8 cellular contexts compared by ENCODE assay signal in genomic region chr6:33632603-33633039, GRCh38. TPM values are rescaled to one million over a fixed set of nuclear protein-coding genes. Genes with fewer than 3 reads are reported as not detected.
A peak's percentile ranks its signal among the peaks of the same experiment; 100 is the strongest.
DNase-seq lines count a peak whose midpoint lies in the region; TF ChIP-seq lines count a peak whose summit lies in the region.

No MANE protein-coding gene starts in this region.

- peaks cover 61% of the 10 kb centered on the region for H3K4me1 ChIP-seq in OCI-LY7 (ENCODE audit: insufficient read depth, low read length, poor library complexity, severe bottlenecking)
- H3K4me1 ChIP-seq in cardiac muscle cell (ENCODE audit: low read depth) = no peaks in the 10 kb centered on the region

- BruUV-seq in OCI-LY7 (replicated peaks; lab: Mats Ljungman, UMichigan) = no TSS peak

- H3K79me2 ChIP-seq in OCI-LY7 (ENCODE audit: insufficient read depth, low read depth, low read length) = peaks cover 90% of the 10 kb centered on the region

- H3K27ac ChIP-seq in 22Rv1 = peak overlapping the region; percentile 57
- H3K27ac ChIP-seq in OCI-LY7 (ENCODE audit: low read depth, low read length, poor library complexity, severe bottlenecking) = no peak overlapping the region
- H3K27ac ChIP-seq in cardiac muscle cell = no peak overlapping the region

- no peak overlapping the region for H3K4me3 ChIP-seq in OCI-LY7 (ENCODE audit: low read depth, low read length, poor library complexity, severe bottlenecking)
- H3K4me3 ChIP-seq in cardiac muscle cell = no peak overlapping the region

- peaks cover 8% of the 10 kb centered on the region for H3K27me3 ChIP-seq in cardiac muscle cell

- H3K4me2 ChIP-seq in OCI-LY7 (ENCODE audit: low read length) = peak overlapping the region; percentile 70

- DNase-seq in OCI-LY7 (ENCODE audit: low spot score) (peak; percentile 61), cardiac muscle cell (ENCODE audit: low read depth in 1 of 2, low spot score in 1 of 2) (peak; percentile 50 to 63), retina (peak; percentile 54), amniotic stem cell (lab: John Stamatoyannopoulos, UW) (no peak), putamen (ENCODE audit: low spot score) (no peak)
- peak; percentile 14 for DNase-seq in activated effector memory CD4-positive, alpha-beta T cell treated with Interleukin-2 at 50 U/mL for 16 hours

- CTCF ChIA-PET in OCI-LY7 (lab: Charles Lee; ENCODE audit: unreplicated experiment) = interaction anchor here (0.7 to 1.2 kb wide), 2 partner anchors 10 to 11 kb away, joined by 3 to 5 read pairs; partner anchors contain the start of gene ITPR3

- no peaks in the 10 kb centered on the region for H3K9me2 ChIP-seq in OCI-LY7 (ENCODE audit: insufficient read depth, low read length)

- POLR2A ChIA-PET in OCI-LY7 (lab: Charles Lee) = no interaction called here

- no peak overlapping the region for H2AFZ ChIP-seq in OCI-LY7 (ENCODE audit: low read length)

- peak; percentile 83 for TF ChIP-seq CTCF in 22Rv1 (IDR thresholded peaks at IDR 0.05)
- TF ChIP-seq CTCF in GM12873 (IDR thresholded peaks at IDR 0.05; ENCODE audit: insufficient read depth, low read depth, low read length, missing control alignments) = peak; percentile 92
- TF ChIP-seq CTCF in OCI-LY7 (conservative IDR thresholded peaks at IDR 0.05; ENCODE audit: low read length) = peak; percentile 86
- peak; percentile 77 for TF ChIP-seq CTCF in cardiac muscle cell (IDR thresholded peaks at IDR 0.05; ENCODE audit: low read depth, low read length)

- H3K36me3 ChIP-seq in OCI-LY7 (ENCODE audit: insufficient read depth, low read length) = peaks cover 66% of the 10 kb centered on the region
- H3K36me3 ChIP-seq in cardiac muscle cell = no peaks in the 10 kb centered on the region

- H3K9me3 ChIP-seq in OCI-LY7 (ENCODE audit: low read length) (no peaks in the 10 kb centered on the region), cardiac muscle cell (ENCODE audit: low read depth) (no peaks in the 10 kb centered on the region)

- H4K20me1 ChIP-seq in OCI-LY7 (ENCODE audit: insufficient read depth, low read length) = peaks cover 35% of the 10 kb centered on the region

- intact Hi-C loops in OCI-LY7 (cut with micrococcal nuclease; ENCODE audit: unreplicated experiment) = no loop called here

RNA-seq across cellular contexts. Expression of gene ITPR3, which starts 11.5 kb away (rescaled TPM):
- 47.8 and 56.6 TPM in 2 replicates for total RNA-seq in OCI-LY7 (2014; rRNA removed; shearing (Covaris generic))
- total RNA-seq in OCI-LY7 (2022) (83.5 and 88.6 TPM in 2 replicates), cardiac muscle cell (0.35 and 1.1 TPM in 2 replicates)
- 0.13 and 0.92 TPM in 2 replicates for polyA plus RNA-seq in cardiac muscle cell

RNA-seq across cellular contexts. Expression of gene BAK1, which starts 52.5 kb away (rescaled TPM):
- 10.6 and 13.9 TPM in 2 replicates for total RNA-seq in OCI-LY7 (2014; rRNA removed; shearing (Covaris generic))
- 29.9 and 33.8 TPM in 2 replicates for total RNA-seq in OCI-LY7 (2022)
- total RNA-seq in cardiac muscle cell = 39.0 and 60.8 TPM in 2 replicates
- polyA plus RNA-seq in cardiac muscle cell = 56.1 and 85.3 TPM in 2 replicates

Comparison
In these comparisons a context has a peak if more than half of its experiments do, and no peak if none do; other contexts are left out.
1. DNase-seq: peak in OCI-LY7 (single experiment), activated effector memory CD4-positive, alpha-beta T cell treated with Interleukin-2 at 50 U/mL for 16 hours (single experiment), cardiac muscle cell (2 of 2) and retina (single experiment); none in amniotic stem cell (single experiment) and putamen (single experiment).
2. RNA of gene ITPR3, which starts 11.5 kb away (total RNA-seq): 47.8 to 88.6 TPM in OCI-LY7; 0.35 to 1.1 TPM in cardiac muscle cell; every median in the first group is over 10 times any median in the second.
3. Peak in every context shown above with its lines, with median percentiles within 50 percentile points of each other: CTCF ChIP-seq.